In the genomic region with DNA sequence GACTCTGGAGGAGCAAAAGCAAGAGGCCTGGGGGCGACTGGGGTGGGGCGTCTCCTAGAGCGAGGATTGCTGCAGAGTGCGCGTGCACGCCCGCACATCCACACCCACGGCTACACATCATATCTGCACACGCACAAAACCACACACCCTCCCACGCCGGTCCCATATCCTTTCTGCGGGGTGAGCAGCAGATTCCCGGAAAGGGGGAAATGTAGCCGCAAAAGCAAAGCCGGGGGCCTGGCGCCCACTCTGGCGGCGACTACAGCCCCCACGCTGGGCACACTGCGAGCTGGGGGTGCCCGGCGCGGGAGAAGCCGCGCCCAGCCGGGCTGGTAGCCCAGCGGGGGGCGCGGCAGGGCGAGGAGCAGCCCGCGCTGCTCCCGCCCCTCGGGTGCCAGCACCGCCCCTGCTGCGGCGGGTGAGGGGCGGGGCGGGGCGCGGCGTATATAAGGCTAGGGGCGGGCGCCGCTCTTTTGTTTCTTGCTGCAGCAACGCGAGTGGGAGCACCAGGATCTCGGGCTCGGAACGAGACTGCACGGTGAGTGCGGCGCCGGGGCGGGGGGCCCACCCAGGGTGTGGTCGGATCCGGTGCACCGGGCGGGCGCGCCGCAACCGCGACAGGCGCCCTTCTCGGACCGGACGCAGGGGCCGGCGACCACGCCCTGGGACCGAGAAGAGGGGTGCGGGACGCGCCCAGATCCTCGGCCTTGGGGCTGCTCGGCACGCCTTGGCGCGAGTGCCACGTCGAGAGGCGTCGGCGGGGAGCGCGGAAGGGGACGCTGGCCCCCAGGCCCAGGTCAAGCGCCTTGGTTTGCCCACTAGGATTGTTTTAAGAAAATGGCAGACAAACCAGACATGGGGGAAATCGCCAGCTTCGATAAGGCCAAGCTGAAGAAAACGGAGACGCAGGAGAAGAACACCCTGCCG, we compare ENCODE assay signal across 1 cellular context.
TF ChIP-seq lines count a peak whose summit lies in the region.

Gene TMSB10, plus strand, starts transcription at position 476 of the 927 bp plus-strand sequence.

TF ChIP-seq in K562, 482 proteins besides CTCF, POLR2A, EP300 and RAD21 (continued from another document and continues in another):
- TF ChIP-seq ZNF395 (CRISPR knock-in tag; IDR thresholded peaks at IDR 0.05) (no peak), RBM22 (IDR thresholded peaks at IDR 0.05; ENCODE audit: low read depth, low read length, poor library complexity, severe bottlenecking) (peak; percentile 84), ZNF436 (CRISPR knock-in tag; IDR thresholded peaks at IDR 0.05) (no peak), SRSF1 (IDR thresholded peaks at IDR 0.05; ENCODE audit: low read depth, low read length) (no peak), ZC3H4 (CRISPR knock-in tag; IDR thresholded peaks at IDR 0.05; ENCODE audit: borderline replicate concordance) (no peak), MBD2 (IDR thresholded peaks at IDR 0.05; ENCODE audit: borderline replicate concordance, low read depth) (peak; percentile 27; the same call in 1 of the 2 replicates), ETV1 (tag; conservative IDR thresholded peaks at IDR 0.05; ENCODE audit: low read depth) (no peak), CHD2 (IDR thresholded peaks at IDR 0.05; ENCODE audit: low read depth, low read length) (peak; percentile 89), SETDB1 (IDR thresholded peaks at IDR 0.05; ENCODE audit: low read length) (no peak), ARID1B (IDR thresholded peaks at IDR 0.05) (peak; percentile 70), CXXC5 (CRISPR knock-in tag; IDR thresholded peaks at IDR 0.05) (peak; percentile 90), ETS2 (tag; IDR thresholded peaks at IDR 0.05; ENCODE audit: borderline replicate concordance, poor library complexity, severe bottlenecking) (no peak), ZNF79 (CRISPR knock-in tag; IDR thresholded peaks at IDR 0.05; ENCODE audit: low read depth) (no peak), TEAD2 (tag; IDR thresholded peaks at IDR 0.05) (no peak), ZNF143 (CRISPR knock-in tag; IDR thresholded peaks at IDR 0.05) (no peak), FOXJ2 (tag; IDR thresholded peaks at IDR 0.05) (no peak), E2F6 (IDR thresholded peaks at IDR 0.05; ENCODE audit: borderline replicate concordance in 1 of 2, extremely low read depth in 1 of 2, insufficient read depth in 1 of 2, insufficient read length in 1 of 2, low read depth in 1 of 2, low read length in 1 of 2, poor library complexity in 1 of 2, severe bottlenecking in 1 of 2) (no peak), FOXK1 (CRISPR knock-in tag; IDR thresholded peaks at IDR 0.05; ENCODE audit: borderline replicate concordance) (no peak), CEBPB (tag; IDR thresholded peaks at IDR 0.05) (no peak), SRSF7 (optimal IDR thresholded peaks at IDR 0.05; ENCODE audit: low read depth, low read length) (peak; percentile 77), PURB (CRISPR knock-in tag; IDR thresholded peaks at IDR 0.05; ENCODE audit: low read depth) (no peak), ZNF133 (CRISPR knock-in tag; IDR thresholded peaks at IDR 0.05) (no peak), ARID3B (CRISPR knock-in tag; IDR thresholded peaks at IDR 0.05; ENCODE audit: borderline replicate concordance) (no peak), ZKSCAN1 (IDR thresholded peaks at IDR 0.05; ENCODE audit: low read depth, low read length) (0 out of 2 replicates have a peak, but pooled peaks have one; percentile 10), PTRF (tag; IDR thresholded peaks at IDR 0.05) (no peak), HDAC1 (IDR thresholded peaks at IDR 0.05) (peak in 1 of 2 experiments; percentile 61; a peak in 2 of 4 replicates), TCF15 (CRISPR knock-in tag; IDR thresholded peaks at IDR 0.05) (no peak), ZNF274 (IDR thresholded peaks at IDR 0.05; ENCODE audit: borderline replicate concordance, low read depth, low read length) (no peak), POU5F1 (IDR thresholded peaks at IDR 0.05; ENCODE audit: borderline replicate concordance, low read depth, low read length, partially characterized antibody) (no peak), TBP (optimal IDR thresholded peaks at IDR 0.05; ENCODE audit: low read depth, low read length) (peak; percentile 97), ZNF518B (CRISPR knock-in tag; IDR thresholded peaks at IDR 0.05) (no peak), DPF2 (IDR thresholded peaks at IDR 0.05) (peak; percentile 69), TBL1XR1 (IDR thresholded peaks at IDR 0.05; ENCODE audit: low read length in 2 of 2) (0 out of 4 replicates have a peak, but pooled peaks of 1 of the 2 experiments have one; percentile 42), HCFC1 (IDR thresholded peaks at IDR 0.05; ENCODE audit: low read depth, low read length) (peak; percentile 20; the same call in 1 of the 2 replicates), NR4A1 (CRISPR knock-in tag; IDR thresholded peaks at IDR 0.05) (no peak), NR4A1 (tag; IDR thresholded peaks at IDR 0.05) (no peak)
- TF ChIP-seq, protein P1, sequence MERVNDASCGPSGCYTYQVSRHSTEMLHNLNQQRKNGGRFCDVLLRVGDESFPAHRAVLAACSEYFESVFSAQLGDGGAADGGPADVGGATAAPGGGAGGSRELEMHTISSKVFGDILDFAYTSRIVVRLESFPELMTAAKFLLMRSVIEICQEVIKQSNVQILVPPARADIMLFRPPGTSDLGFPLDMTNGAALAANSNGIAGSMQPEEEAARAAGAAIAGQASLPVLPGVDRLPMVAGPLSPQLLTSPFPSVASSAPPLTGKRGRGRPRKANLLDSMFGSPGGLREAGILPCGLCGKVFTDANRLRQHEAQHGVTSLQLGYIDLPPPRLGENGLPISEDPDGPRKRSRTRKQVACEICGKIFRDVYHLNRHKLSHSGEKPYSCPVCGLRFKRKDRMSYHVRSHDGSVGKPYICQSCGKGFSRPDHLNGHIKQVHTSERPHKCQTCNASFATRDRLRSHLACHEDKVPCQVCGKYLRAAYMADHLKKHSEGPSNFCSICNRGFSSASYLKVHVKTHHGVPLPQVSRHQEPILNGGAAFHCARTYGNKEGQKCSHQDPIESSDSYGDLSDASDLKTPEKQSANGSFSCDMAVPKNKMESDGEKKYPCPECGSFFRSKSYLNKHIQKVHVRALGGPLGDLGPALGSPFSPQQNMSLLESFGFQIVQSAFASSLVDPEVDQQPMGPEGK (CRISPR knock-in tag; IDR thresholded peaks at IDR 0.05; ENCODE audit: borderline replicate concordance) = no peak
- TF ChIP-seq, protein P2, sequence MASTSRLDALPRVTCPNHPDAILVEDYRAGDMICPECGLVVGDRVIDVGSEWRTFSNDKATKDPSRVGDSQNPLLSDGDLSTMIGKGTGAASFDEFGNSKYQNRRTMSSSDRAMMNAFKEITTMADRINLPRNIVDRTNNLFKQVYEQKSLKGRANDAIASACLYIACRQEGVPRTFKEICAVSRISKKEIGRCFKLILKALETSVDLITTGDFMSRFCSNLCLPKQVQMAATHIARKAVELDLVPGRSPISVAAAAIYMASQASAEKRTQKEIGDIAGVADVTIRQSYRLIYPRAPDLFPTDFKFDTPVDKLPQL (IDR thresholded peaks at IDR 0.05; ENCODE audit: extremely low read depth, insufficient read length) = no peak
- TF ChIP-seq, protein P3, sequence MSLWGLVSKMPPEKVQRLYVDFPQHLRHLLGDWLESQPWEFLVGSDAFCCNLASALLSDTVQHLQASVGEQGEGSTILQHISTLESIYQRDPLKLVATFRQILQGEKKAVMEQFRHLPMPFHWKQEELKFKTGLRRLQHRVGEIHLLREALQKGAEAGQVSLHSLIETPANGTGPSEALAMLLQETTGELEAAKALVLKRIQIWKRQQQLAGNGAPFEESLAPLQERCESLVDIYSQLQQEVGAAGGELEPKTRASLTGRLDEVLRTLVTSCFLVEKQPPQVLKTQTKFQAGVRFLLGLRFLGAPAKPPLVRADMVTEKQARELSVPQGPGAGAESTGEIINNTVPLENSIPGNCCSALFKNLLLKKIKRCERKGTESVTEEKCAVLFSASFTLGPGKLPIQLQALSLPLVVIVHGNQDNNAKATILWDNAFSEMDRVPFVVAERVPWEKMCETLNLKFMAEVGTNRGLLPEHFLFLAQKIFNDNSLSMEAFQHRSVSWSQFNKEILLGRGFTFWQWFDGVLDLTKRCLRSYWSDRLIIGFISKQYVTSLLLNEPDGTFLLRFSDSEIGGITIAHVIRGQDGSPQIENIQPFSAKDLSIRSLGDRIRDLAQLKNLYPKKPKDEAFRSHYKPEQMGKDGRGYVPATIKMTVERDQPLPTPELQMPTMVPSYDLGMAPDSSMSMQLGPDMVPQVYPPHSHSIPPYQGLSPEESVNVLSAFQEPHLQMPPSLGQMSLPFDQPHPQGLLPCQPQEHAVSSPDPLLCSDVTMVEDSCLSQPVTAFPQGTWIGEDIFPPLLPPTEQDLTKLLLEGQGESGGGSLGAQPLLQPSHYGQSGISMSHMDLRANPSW (CRISPR knock-in tag; IDR thresholded peaks at IDR 0.05) = 0 out of 2 replicates have a peak, but pooled peaks have one; percentile 30
- TF ChIP-seq, protein P4, sequence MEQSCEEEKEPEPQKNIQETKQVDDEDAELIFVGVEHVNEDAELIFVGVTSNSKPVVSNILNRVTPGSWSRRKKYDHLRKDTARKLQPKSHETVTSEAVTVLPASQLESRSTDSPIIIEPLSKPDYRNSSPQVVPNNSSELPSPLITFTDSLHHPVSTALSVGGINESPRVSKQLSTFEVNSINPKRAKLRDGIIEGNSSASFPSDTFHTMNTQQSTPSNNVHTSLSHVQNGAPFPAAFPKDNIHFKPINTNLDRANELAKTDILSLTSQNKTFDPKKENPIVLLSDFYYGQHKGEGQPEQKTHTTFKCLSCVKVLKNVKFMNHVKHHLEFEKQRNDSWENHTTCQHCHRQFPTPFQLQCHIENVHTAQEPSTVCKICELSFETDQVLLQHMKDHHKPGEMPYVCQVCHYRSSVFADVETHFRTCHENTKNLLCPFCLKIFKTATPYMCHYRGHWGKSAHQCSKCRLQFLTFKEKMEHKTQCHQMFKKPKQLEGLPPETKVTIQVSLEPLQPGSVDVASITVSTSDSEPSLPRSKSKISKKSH (CRISPR knock-in tag; IDR thresholded peaks at IDR 0.05) = no peak
